ENCODE assay signal across 1 cellular context in the genomic region with DNA sequence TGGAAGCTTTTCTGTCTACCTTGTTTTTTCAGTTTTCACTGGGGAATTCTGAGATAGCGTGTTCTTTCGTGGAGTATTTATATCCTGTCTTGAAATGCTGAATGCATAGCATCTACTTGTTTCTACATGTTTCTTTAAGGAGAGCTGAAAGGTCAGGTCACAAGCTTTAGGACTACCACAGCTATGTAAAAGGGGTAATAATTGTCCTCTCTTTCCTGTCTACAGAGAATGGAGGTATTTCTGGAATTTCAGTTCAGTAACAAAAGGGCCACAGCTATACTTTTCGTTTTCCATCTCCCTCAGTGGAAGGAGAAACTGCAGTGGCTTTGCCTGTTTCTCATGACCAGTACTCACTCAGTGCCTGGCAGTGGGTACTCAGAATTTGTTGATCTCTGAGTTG.
TF ChIP-seq lines count a peak whose summit lies in the region.

No MANE protein-coding gene starts in this region.

TF ChIP-seq in H1, 55 proteins besides CTCF, POLR2A, EP300 and RAD21:
- TF ChIP-seq CBX5 (IDR thresholded peaks at IDR 0.05; ENCODE audit: low read depth, low read length) (no peak), TEAD4 (IDR thresholded peaks at IDR 0.05; ENCODE audit: low read depth, low read length) (0 out of 2 replicates have a peak, but pooled peaks have one; percentile 35)
